Comparison of ENCODE assay signal across 1 cellular context in genomic region chr16:67185003-67185865, GRCh38.
TF ChIP-seq lines count a peak whose summit lies in the region.

No MANE protein-coding gene starts in this region.

TF ChIP-seq in H1, 55 proteins besides CTCF, POLR2A, EP300 and RAD21:
- TF ChIP-seq RBBP5 (IDR thresholded peaks at IDR 0.05; ENCODE audit: borderline replicate concordance, low read depth, low read length) (peak; percentile 66; the same call in 1 of the 2 replicates), CBX8 (IDR thresholded peaks at IDR 0.05; ENCODE audit: borderline replicate concordance, low read depth, low read length) (no peak), NANOG (IDR thresholded peaks at IDR 0.05; ENCODE audit: insufficient read depth, low read depth, low read length, poor library complexity, severe bottlenecking) (peak; percentile 27), TAF1 (IDR thresholded peaks at IDR 0.05; ENCODE audit: low read depth, low read length) (no peak), TBP (IDR thresholded peaks at IDR 0.05; ENCODE audit: low read depth, low read length) (peak; percentile 61; the same call in 1 of the 2 replicates), EGR1 (IDR thresholded peaks at IDR 0.05; ENCODE audit: borderline replicate concordance, low read depth, low read length) (peak; percentile 69), YY1 (IDR thresholded peaks at IDR 0.05; ENCODE audit: low read depth, low read length) (peak; percentile 67), PHF8 (conservative IDR thresholded peaks at IDR 0.05; ENCODE audit: low read depth, low read length) (no peak), EZH2 (IDR thresholded peaks at IDR 0.05; ENCODE audit: low read depth, low read length, severe bottlenecking) (peak; percentile 64), RFX5 (IDR thresholded peaks at IDR 0.05; ENCODE audit: borderline replicate concordance, low read depth, low read length) (no peak), JUND (IDR thresholded peaks at IDR 0.05; ENCODE audit: low read length) (no peak), SIX5 (IDR thresholded peaks at IDR 0.05; ENCODE audit: low read depth, low read length) (no peak), CEBPB (IDR thresholded peaks at IDR 0.05; ENCODE audit: low read depth, low read length) (no peak), KDM4A (IDR thresholded peaks at IDR 0.05; ENCODE audit: low read depth, low read length, severe bottlenecking) (no peak), CHD2 (IDR thresholded peaks at IDR 0.05; ENCODE audit: low read length) (peak; percentile 67; the same call in 1 of the 2 replicates), KDM5A (IDR thresholded peaks at IDR 0.05; ENCODE audit: low read length) (no peak), KDM1A (IDR thresholded peaks at IDR 0.05; ENCODE audit: borderline replicate concordance, low read length) (no peak), SRF (IDR thresholded peaks at IDR 0.05; ENCODE audit: low read depth, low read length) (no peak; the same call in 1 of the 2 replicates), HDAC6 (IDR thresholded peaks at IDR 0.05; ENCODE audit: low read depth, low read length) (no peak), CBX5 (IDR thresholded peaks at IDR 0.05; ENCODE audit: low read depth, low read length) (no peak), SAP30 (IDR thresholded peaks at IDR 0.05; ENCODE audit: insufficient read depth, insufficient replicate concordance, low read length) (peak; percentile 97), POLR2AphosphoS5 (IDR thresholded peaks at IDR 0.05; ENCODE audit: low read depth, low read length) (no peak), SUZ12 (IDR thresholded peaks at IDR 0.05; ENCODE audit: low read length) (peak; percentile 59), GABPA (IDR thresholded peaks at IDR 0.05; ENCODE audit: borderline replicate concordance, insufficient read depth, low read length) (peak; percentile 77; the same call in 1 of the 2 replicates), NRF1 (IDR thresholded peaks at IDR 0.05; ENCODE audit: low read depth, low read length) (no peak), ASH2L (IDR thresholded peaks at IDR 0.05; ENCODE audit: low read length) (no peak), FOSL1 (IDR thresholded peaks at IDR 0.05; ENCODE audit: insufficient read depth, low read depth, low read length) (no peak), BRCA1 (IDR thresholded peaks at IDR 0.05; ENCODE audit: low read depth, low read length) (no peak), POU5F1 (IDR thresholded peaks at IDR 0.05; ENCODE audit: low read depth, low read length) (no peak), BACH1 (IDR thresholded peaks at IDR 0.05; ENCODE audit: low read length) (no peak), SP1 (IDR thresholded peaks at IDR 0.05; ENCODE audit: low read depth, low read length) (0 out of 2 replicates have a peak, but pooled peaks have one; percentile 48), SIN3A (conservative IDR thresholded peaks at IDR 0.05 in 1 of 2, IDR thresholded peaks at IDR 0.05 in 1 of 2; ENCODE audit: low read depth in 1 of 2, low read length in 2 of 2) (peak; percentile 99 to 100), MAFK (IDR thresholded peaks at IDR 0.05; ENCODE audit: low read depth, low read length) (no peak), BCL11A (IDR thresholded peaks at IDR 0.05; ENCODE audit: low read depth in 2 of 2, low read length in 2 of 2) (no peak), TAF7 (optimal IDR thresholded peaks at IDR 0.05; ENCODE audit: borderline replicate concordance, low read depth, low read length) (peak; percentile 47), GTF2F1 (IDR thresholded peaks at IDR 0.05; ENCODE audit: borderline replicate concordance, low read depth, low read length) (no peak), RXRA (IDR thresholded peaks at IDR 0.05; ENCODE audit: insufficient read depth, low read depth, low read length) (no peak), ZNF274 (IDR thresholded peaks at IDR 0.05; ENCODE audit: borderline replicate concordance, extremely low read depth, low read length) (no peak), CTBP2 (IDR thresholded peaks at IDR 0.05; ENCODE audit: borderline replicate concordance, insufficient read depth, insufficient read length, low read length) (no peak), CHD1 (IDR thresholded peaks at IDR 0.05; ENCODE audit: low read depth, low read length) (no peak), ATF3 (IDR thresholded peaks at IDR 0.05; ENCODE audit: insufficient read depth, low read depth, low read length) (no peak), SP4 (IDR thresholded peaks at IDR 0.05; ENCODE audit: low read length) (peak; percentile 74; the same call in 1 of the 2 replicates), E2F6 (IDR thresholded peaks at IDR 0.05) (no peak), JUN (IDR thresholded peaks at IDR 0.05; ENCODE audit: low read depth, low read length) (no peak), CREB1 (IDR thresholded peaks at IDR 0.05) (peak; percentile 60; the same call in 1 of the 2 replicates), SIRT6 (IDR thresholded peaks at IDR 0.05; ENCODE audit: low read length) (no peak), SP2 (IDR thresholded peaks at IDR 0.05; ENCODE audit: low read length) (no peak), TCF12 (IDR thresholded peaks at IDR 0.05; ENCODE audit: low read depth, low read length) (peak; percentile 47; the same call in 1 of the 2 replicates), RNF2 (IDR thresholded peaks at IDR 0.05; ENCODE audit: borderline replicate concordance, low read depth, low read length, missing control alignments, poor library complexity, severe bottlenecking) (peak; percentile 42), ATF2 (IDR thresholded peaks at IDR 0.05; ENCODE audit: low read length) (no peak; the same call in 1 of the 2 replicates), TEAD4 (IDR thresholded peaks at IDR 0.05; ENCODE audit: low read depth, low read length) (no peak), HDAC2 (IDR thresholded peaks at IDR 0.05; ENCODE audit: borderline replicate concordance in 1 of 2, low read depth in 2 of 2, low read length in 2 of 2) (peak; percentile 78 to 92; a peak in 3 of 4 replicates)
- TF ChIP-seq, protein P1, sequence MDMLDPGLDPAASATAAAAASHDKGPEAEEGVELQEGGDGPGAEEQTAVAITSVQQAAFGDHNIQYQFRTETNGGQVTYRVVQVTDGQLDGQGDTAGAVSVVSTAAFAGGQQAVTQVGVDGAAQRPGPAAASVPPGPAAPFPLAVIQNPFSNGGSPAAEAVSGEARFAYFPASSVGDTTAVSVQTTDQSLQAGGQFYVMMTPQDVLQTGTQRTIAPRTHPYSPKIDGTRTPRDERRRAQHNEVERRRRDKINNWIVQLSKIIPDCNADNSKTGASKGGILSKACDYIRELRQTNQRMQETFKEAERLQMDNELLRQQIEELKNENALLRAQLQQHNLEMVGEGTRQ (IDR thresholded peaks at IDR 0.05; ENCODE audit: low read length): no peak
- TF ChIP-seq, protein P2, sequence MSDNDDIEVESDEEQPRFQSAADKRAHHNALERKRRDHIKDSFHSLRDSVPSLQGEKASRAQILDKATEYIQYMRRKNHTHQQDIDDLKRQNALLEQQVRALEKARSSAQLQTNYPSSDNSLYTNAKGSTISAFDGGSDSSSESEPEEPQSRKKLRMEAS (IDR thresholded peaks at IDR 0.05): peak; percentile 95
- TF ChIP-seq, protein P3, sequence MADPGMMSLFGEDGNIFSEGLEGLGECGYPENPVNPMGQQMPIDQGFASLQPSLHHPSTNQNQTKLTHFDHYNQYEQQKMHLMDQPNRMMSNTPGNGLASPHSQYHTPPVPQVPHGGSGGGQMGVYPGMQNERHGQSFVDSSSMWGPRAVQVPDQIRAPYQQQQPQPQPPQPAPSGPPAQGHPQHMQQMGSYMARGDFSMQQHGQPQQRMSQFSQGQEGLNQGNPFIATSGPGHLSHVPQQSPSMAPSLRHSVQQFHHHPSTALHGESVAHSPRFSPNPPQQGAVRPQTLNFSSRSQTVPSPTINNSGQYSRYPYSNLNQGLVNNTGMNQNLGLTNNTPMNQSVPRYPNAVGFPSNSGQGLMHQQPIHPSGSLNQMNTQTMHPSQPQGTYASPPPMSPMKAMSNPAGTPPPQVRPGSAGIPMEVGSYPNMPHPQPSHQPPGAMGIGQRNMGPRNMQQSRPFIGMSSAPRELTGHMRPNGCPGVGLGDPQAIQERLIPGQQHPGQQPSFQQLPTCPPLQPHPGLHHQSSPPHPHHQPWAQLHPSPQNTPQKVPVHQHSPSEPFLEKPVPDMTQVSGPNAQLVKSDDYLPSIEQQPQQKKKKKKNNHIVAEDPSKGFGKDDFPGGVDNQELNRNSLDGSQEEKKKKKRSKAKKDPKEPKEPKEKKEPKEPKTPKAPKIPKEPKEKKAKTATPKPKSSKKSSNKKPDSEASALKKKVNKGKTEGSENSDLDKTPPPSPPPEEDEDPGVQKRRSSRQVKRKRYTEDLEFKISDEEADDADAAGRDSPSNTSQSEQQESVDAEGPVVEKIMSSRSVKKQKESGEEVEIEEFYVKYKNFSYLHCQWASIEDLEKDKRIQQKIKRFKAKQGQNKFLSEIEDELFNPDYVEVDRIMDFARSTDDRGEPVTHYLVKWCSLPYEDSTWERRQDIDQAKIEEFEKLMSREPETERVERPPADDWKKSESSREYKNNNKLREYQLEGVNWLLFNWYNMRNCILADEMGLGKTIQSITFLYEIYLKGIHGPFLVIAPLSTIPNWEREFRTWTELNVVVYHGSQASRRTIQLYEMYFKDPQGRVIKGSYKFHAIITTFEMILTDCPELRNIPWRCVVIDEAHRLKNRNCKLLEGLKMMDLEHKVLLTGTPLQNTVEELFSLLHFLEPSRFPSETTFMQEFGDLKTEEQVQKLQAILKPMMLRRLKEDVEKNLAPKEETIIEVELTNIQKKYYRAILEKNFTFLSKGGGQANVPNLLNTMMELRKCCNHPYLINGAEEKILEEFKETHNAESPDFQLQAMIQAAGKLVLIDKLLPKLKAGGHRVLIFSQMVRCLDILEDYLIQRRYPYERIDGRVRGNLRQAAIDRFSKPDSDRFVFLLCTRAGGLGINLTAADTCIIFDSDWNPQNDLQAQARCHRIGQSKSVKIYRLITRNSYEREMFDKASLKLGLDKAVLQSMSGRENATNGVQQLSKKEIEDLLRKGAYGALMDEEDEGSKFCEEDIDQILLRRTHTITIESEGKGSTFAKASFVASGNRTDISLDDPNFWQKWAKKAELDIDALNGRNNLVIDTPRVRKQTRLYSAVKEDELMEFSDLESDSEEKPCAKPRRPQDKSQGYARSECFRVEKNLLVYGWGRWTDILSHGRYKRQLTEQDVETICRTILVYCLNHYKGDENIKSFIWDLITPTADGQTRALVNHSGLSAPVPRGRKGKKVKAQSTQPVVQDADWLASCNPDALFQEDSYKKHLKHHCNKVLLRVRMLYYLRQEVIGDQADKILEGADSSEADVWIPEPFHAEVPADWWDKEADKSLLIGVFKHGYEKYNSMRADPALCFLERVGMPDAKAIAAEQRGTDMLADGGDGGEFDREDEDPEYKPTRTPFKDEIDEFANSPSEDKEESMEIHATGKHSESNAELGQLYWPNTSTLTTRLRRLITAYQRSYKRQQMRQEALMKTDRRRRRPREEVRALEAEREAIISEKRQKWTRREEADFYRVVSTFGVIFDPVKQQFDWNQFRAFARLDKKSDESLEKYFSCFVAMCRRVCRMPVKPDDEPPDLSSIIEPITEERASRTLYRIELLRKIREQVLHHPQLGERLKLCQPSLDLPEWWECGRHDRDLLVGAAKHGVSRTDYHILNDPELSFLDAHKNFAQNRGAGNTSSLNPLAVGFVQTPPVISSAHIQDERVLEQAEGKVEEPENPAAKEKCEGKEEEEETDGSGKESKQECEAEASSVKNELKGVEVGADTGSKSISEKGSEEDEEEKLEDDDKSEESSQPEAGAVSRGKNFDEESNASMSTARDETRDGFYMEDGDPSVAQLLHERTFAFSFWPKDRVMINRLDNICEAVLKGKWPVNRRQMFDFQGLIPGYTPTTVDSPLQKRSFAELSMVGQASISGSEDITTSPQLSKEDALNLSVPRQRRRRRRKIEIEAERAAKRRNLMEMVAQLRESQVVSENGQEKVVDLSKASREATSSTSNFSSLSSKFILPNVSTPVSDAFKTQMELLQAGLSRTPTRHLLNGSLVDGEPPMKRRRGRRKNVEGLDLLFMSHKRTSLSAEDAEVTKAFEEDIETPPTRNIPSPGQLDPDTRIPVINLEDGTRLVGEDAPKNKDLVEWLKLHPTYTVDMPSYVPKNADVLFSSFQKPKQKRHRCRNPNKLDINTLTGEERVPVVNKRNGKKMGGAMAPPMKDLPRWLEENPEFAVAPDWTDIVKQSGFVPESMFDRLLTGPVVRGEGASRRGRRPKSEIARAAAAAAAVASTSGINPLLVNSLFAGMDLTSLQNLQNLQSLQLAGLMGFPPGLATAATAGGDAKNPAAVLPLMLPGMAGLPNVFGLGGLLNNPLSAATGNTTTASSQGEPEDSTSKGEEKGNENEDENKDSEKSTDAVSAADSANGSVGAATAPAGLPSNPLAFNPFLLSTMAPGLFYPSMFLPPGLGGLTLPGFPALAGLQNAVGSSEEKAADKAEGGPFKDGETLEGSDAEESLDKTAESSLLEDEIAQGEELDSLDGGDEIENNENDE (IDR thresholded peaks at IDR 0.05; ENCODE audit: insufficient replicate concordance, low read length): no peak
